ENCODE assay signal across 1 cellular context in the genomic region with DNA sequence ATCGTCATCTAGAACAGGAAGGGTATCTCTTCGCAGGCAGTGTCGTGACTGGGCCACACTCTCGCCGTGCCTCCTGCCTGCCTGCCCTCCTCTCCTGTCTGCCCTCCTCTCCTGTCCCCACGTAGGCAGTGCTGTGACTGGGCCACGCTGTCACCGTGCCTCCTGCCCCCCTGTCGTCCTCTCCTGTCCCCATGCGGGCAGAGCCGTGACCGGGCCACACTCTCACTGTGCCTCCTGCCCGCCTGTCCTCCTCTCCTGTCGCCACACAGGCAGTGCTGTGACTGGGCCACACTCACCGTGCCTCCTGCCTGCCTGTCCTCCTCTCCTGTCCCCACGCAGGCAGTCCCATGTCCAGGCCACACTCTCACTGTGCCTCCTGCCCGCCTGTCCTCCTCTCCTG.
TF ChIP-seq lines count a peak whose summit lies in the region.

No MANE protein-coding gene starts in this region.

TF ChIP-seq in IMR-90, 13 proteins besides CTCF, POLR2A, EP300 and RAD21:
- TF ChIP-seq FOS (IDR thresholded peaks at IDR 0.05; ENCODE audit: low read depth, low read length) (no peak), MAFK (IDR thresholded peaks at IDR 0.05; ENCODE audit: low read depth, low read length) (no peak), MXI1 (IDR thresholded peaks at IDR 0.05; ENCODE audit: borderline replicate concordance, low read depth, low read length) (no peak), NFE2L2 (IDR thresholded peaks at IDR 0.05; ENCODE audit: low read depth, low read length) (no peak), MAZ (IDR thresholded peaks at IDR 0.05; ENCODE audit: borderline replicate concordance, low read depth, low read length) (no peak), RCOR1 (IDR thresholded peaks at IDR 0.05; ENCODE audit: insufficient replicate concordance, low read length) (no peak), RFX5 (IDR thresholded peaks at IDR 0.05; ENCODE audit: low read depth, low read length) (no peak), BHLHE40 (IDR thresholded peaks at IDR 0.05; ENCODE audit: low read depth, low read length) (no peak), SMC3 (IDR thresholded peaks at IDR 0.05; ENCODE audit: low read depth, low read length) (no peak), USF2 (IDR thresholded peaks at IDR 0.05; ENCODE audit: low read depth, low read length) (no peak), CEBPB (IDR thresholded peaks at IDR 0.05; ENCODE audit: low read depth, low read length) (no peak), CHD1 (IDR thresholded peaks at IDR 0.05; ENCODE audit: low read depth, low read length) (no peak)
- TF ChIP-seq, protein P1, sequence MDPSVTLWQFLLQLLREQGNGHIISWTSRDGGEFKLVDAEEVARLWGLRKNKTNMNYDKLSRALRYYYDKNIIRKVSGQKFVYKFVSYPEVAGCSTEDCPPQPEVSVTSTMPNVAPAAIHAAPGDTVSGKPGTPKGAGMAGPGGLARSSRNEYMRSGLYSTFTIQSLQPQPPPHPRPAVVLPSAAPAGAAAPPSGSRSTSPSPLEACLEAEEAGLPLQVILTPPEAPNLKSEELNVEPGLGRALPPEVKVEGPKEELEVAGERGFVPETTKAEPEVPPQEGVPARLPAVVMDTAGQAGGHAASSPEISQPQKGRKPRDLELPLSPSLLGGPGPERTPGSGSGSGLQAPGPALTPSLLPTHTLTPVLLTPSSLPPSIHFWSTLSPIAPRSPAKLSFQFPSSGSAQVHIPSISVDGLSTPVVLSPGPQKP (IDR thresholded peaks at IDR 0.05; ENCODE audit: borderline replicate concordance, low read depth, low read length): no peak
